Comparison of ENCODE assay signal across 8 cellular contexts in the genomic region with DNA sequence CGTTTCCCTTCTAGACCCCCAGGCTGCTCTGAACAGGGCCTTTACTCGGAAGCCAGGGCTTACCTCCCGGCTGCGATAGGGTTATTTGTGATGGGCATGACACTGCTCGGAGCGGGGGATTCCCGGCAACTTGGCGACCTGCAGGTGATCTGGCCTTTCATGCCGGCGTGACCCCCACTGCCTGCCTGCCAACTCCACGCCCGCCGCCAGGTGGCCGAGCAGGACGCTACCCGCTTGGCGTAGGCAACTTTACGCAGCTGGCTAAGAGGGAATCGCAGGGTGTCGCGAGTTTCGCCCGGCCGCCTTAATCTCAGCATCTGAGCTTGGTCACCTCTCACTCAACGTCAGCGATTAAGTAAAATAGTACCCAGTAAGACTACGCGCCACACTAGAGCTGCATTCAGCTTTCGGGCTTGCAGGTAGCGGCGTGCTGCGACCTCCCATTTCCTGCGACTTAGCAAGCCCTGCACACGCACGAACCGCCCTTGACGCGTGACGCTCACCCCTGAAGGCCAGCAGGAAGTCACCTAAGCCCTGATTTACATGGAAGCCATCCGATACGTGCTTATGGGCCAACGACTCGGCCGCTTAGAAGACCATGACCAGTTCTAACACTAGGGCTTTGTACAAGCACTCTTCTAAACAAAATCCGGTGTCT. TPM values are rescaled to one million over a fixed set of nuclear protein-coding genes. Genes with fewer than 3 reads are reported as not detected.
DNase-seq lines count a peak whose midpoint lies in the region; ATAC-seq and TF ChIP-seq lines count a peak whose summit lies in the region.

No MANE protein-coding gene starts in this region.

- H3K36me3 ChIP-seq in OCI-LY1 (ENCODE audit: insufficient read depth, low read length) (peaks cover 40% of the 10 kb centered on the region), fibroblast of lung (ENCODE audit: control insufficient read depth, insufficient read depth, low read length) (no peaks in the 10 kb centered on the region)

- ATAC-seq in GM21390 (IDR thresholded peaks at IDR 0.05; ENCODE audit: unreplicated experiment), result peak; percentile 39
- ATAC-seq in activated T-cell treated with anti-CD3 and anti-CD28 coated beads, Interleukin-2, amount 50 U/mL, for 72 hours (replicated peaks in 1 of 2), result peak; percentile 41 to 52
- peak; percentile 52 to 71 (median 58) for ATAC-seq in natural killer cell

- no peaks in the 10 kb centered on the region for H4K20me1 ChIP-seq in OCI-LY1 (ENCODE audit: insufficient read depth, low read length)
- no peaks in the 10 kb centered on the region for H4K20me1 ChIP-seq in fibroblast of lung (ENCODE audit: control insufficient read depth, extremely low read depth, insufficient read depth, low read length)

- H3K27me3 ChIP-seq in OCI-LY1 (ENCODE audit: insufficient read depth, low read length), result no peaks in the 10 kb centered on the region
- no peaks in the 10 kb centered on the region for H3K27me3 ChIP-seq in fibroblast of lung (ENCODE audit: control insufficient read depth, insufficient read depth, low read length)

- H3K4me3 ChIP-seq in OCI-LY1 (ENCODE audit: low read depth, low read length, poor library complexity, severe bottlenecking) (peak overlapping the region; percentile 72), fibroblast of lung (replicated peaks in 1 of 4; ENCODE audit: control extremely low read depth in 1 of 4, insufficient read depth in 1 of 4, low read depth in 3 of 4, low read length in 4 of 4) (peak overlapping the region; percentile 87 to 96 (median 94))

- peak overlapping the region; percentile 68 for H3K4me2 ChIP-seq in OCI-LY1 (ENCODE audit: low read length)
- H3K4me2 ChIP-seq in fibroblast of lung (ENCODE audit: extremely low read depth, insufficient read depth, low read length), result peak overlapping the region; percentile 80

- H3K4me3 Mint-ChIP-seq in activated T-cell treated with anti-CD3 and anti-CD28 coated beads, Interleukin-2, amount 50 U/mL, for 72 hours, result peak overlapping the region; percentile 98 to 99
- H3K4me3 Mint-ChIP-seq in natural killer cell, result peak overlapping the region; percentile 96

- peak; percentile 70 for TF ChIP-seq CTCF in OCI-LY1 (IDR thresholded peaks at IDR 0.05; ENCODE audit: low read length)
- TF ChIP-seq CTCF in fibroblast of lung (conservative IDR thresholded peaks at IDR 0.05 in 1 of 2, IDR thresholded peaks at IDR 0.05 in 1 of 2; ENCODE audit: low read depth in 1 of 2, low read length in 2 of 2), result peak; percentile 59 to 70
- peak; percentile 84 for TF ChIP-seq CTCF in natural killer cell (IDR thresholded peaks at IDR 0.05)

- H3K9me3 ChIP-seq in OCI-LY1 (ENCODE audit: low read length), result peaks cover 4% of the 10 kb centered on the region; the same call in 1 of the 2 replicates
- no peaks in the 10 kb centered on the region for H3K9me3 ChIP-seq in fibroblast of lung (ENCODE audit: control insufficient read depth, insufficient read depth, low read depth, low read length)

- H3K9ac ChIP-seq in OCI-LY1 (ENCODE audit: low read length) (peak overlapping the region; percentile 86), fibroblast of lung (ENCODE audit: insufficient read depth, low read length) (peak overlapping the region; percentile 81)

- intact Hi-C loops in natural killer cell (cut with micrococcal nuclease), result loop anchor here (1.0 to 5.0 kb wide), 7 partner anchors 33 to 1668 kb away; partner anchors contain the start of genes ARHGDIB, C12orf60, GSG1 and MGP

- DNase-seq in DMS114 treated with DMSO at 0.1 percent for 48 hours (lab: John Stamatoyannopoulos, UW; ENCODE audit: unreplicated experiment), result peak; percentile 77
- peak in 72 of 76 experiments; percentile 11 to 82 (median 60) for DNase-seq in HUDEP-2 (lab: John Stamatoyannopoulos, UW; ENCODE audit: unreplicated experiment in 76 of 76)
- peak; percentile 90 to 92 for DNase-seq in activated T-cell treated with anti-CD3 and anti-CD28 coated beads, Interleukin-2, amount 50 U/mL, for 72 hours
- DNase-seq in fibroblast of lung (ENCODE audit: low read depth in 2 of 2), result peak; percentile 74 to 76
- peak; percentile 89 for DNase-seq in natural killer cell
- peak; percentile 89 for DNase-seq in stimulated activated naive CD4-positive, alpha-beta T cell treated with Interleukin-2 at 50 U/mL for 16 hours (lab: John Stamatoyannopoulos, UW)

- H3K27ac Mint-ChIP-seq in activated T-cell treated with anti-CD3 and anti-CD28 coated beads, Interleukin-2, amount 50 U/mL, for 72 hours, result peak overlapping the region; percentile 99
- H3K27ac Mint-ChIP-seq in natural killer cell, result peak overlapping the region; percentile 99

- H3K36me3 Mint-ChIP-seq in activated T-cell treated with anti-CD3 and anti-CD28 coated beads, Interleukin-2, amount 50 U/mL, for 72 hours (ENCODE audit: insufficient read depth in 2 of 2), result peaks cover 31 to 49% of the 10 kb centered on the region in 2 donors
- peaks cover 11% of the 10 kb centered on the region for H3K36me3 Mint-ChIP-seq in natural killer cell

- no peaks in the 10 kb centered on the region for H3K9me2 ChIP-seq in OCI-LY1 (ENCODE audit: low read depth, low read length)

- 0 out of 2 replicates have a peak, but pooled peaks cover 9% of the 10 kb centered on the region for H3F3A ChIP-seq in OCI-LY1 (ENCODE audit: insufficient read depth, low read length)

- no peaks in the 10 kb centered on the region for H3K27me3 Mint-ChIP-seq in activated T-cell treated with anti-CD3 and anti-CD28 coated beads, Interleukin-2, amount 50 U/mL, for 72 hours (ENCODE audit: low read depth)
- H3K27me3 Mint-ChIP-seq in natural killer cell (ENCODE audit: low read depth in 2 of 2), result no peaks in the 10 kb centered on the region

- H3K4me1 Mint-ChIP-seq in activated T-cell treated with anti-CD3 and anti-CD28 coated beads, Interleukin-2, amount 50 U/mL, for 72 hours (ENCODE audit: low read depth), result peaks cover 62% of the 10 kb centered on the region
- H3K4me1 Mint-ChIP-seq in natural killer cell, result peaks cover 74% of the 10 kb centered on the region in 2 donors

- H3K4me1 ChIP-seq in OCI-LY1 (ENCODE audit: insufficient read depth, low read length, severe bottlenecking) (peaks cover 36% of the 10 kb centered on the region), fibroblast of lung (ENCODE audit: control insufficient read depth, extremely low read depth, insufficient read depth, low read length) (no peaks in the 10 kb centered on the region)

- no peak overlapping the region for H2AFZ ChIP-seq in OCI-LY1 (ENCODE audit: low read length)
- peak overlapping the region; percentile 87 for H2AFZ ChIP-seq in fibroblast of lung (ENCODE audit: low read length)

- H3K79me2 ChIP-seq in OCI-LY1 (ENCODE audit: insufficient read depth, low read length) (no peaks in the 10 kb centered on the region), fibroblast of lung (ENCODE audit: control insufficient read depth, insufficient read depth, low read length) (peaks cover 15% of the 10 kb centered on the region)

- peaks cover 4 to 9% of the 10 kb centered on the region in 2 donors for H3K9me3 Mint-ChIP-seq in activated T-cell treated with anti-CD3 and anti-CD28 coated beads, Interleukin-2, amount 50 U/mL, for 72 hours
- no peaks in the 10 kb centered on the region for H3K9me3 Mint-ChIP-seq in natural killer cell

- H3K27ac ChIP-seq in OCI-LY1 (ENCODE audit: low read depth, low read length, poor library complexity, severe bottlenecking) (peak overlapping the region; percentile 96), fibroblast of lung (ENCODE audit: insufficient read depth, low read length) (peak overlapping the region; percentile 97)

RNA-seq across cellular contexts. Expression of gene WBP11, which starts 33.3 kb away (rescaled TPM):
- total RNA-seq in activated T-cell treated with anti-CD3 and anti-CD28 coated beads, Interleukin-2, amount 50 U/mL, for 72 hours, result 100 to 1,000 TPM; 104 to 111 TPM
- total RNA-seq in fibroblast of lung (8.0 and 10.6 TPM in 2 replicates), natural killer cell (100 to 1,000 TPM; 130 to 159 (median 134) TPM)
- 17.5 and 27.4 TPM in 2 replicates for polyA plus RNA-seq in fibroblast of lung
- polyA plus RNA-seq in fibroblast of lung (2012), result 31.4 and 34.6 TPM in 2 replicates
- 11.8 and 19.6 TPM in 2 replicates for polyA minus RNA-seq in fibroblast of lung (ENCODE audit: low replicate concordance)

RNA-seq across cellular contexts. Expression of gene C12orf60, which starts 33.5 kb away (rescaled TPM):
- total RNA-seq in activated T-cell treated with anti-CD3 and anti-CD28 coated beads, Interleukin-2, amount 50 U/mL, for 72 hours, result 1 to 10 TPM; 2.4 to 5.1 TPM
- total RNA-seq in fibroblast of lung (1.0 and 1.5 TPM in 2 replicates), natural killer cell (under 1 TPM; 0.28 to 0.79 (median 0.33) TPM)
- polyA plus RNA-seq in fibroblast of lung, result 1.1 TPM in 2 replicates
- 0.68 TPM in 2 replicates for polyA plus RNA-seq in fibroblast of lung (2012)
- polyA minus RNA-seq in fibroblast of lung (ENCODE audit: low replicate concordance), result not detected in 2 replicates

RNA-seq across cellular contexts. Expression of gene SMCO3, which starts 44.0 kb away (rescaled TPM):
- total RNA-seq in activated T-cell treated with anti-CD3 and anti-CD28 coated beads, Interleukin-2, amount 50 U/mL, for 72 hours, result not detected
- total RNA-seq in fibroblast of lung (0.17 TPM in 1 of 2 replicates, not detected in the other), natural killer cell (not detected)
- 0.16 TPM in 1 of 2 replicates, not detected in the other for polyA plus RNA-seq in fibroblast of lung
- 0.05 and 0.08 TPM in 2 replicates for polyA plus RNA-seq in fibroblast of lung (2012)
- not detected in 2 replicates for polyA minus RNA-seq in fibroblast of lung (ENCODE audit: low replicate concordance)

Comparison
In these comparisons a context has a peak if more than half of its experiments do, and no peak if none do; other contexts are left out.
1. Peak in every context shown above with its lines: DNase-seq, ATAC-seq, H3K4me3 ChIP-seq and H3K27ac ChIP-seq.